In genomic region chr16:67444259-67445125, GRCh38 we compare ENCODE assay signal across 16 cellular contexts. TPM values are rescaled to one million over a fixed set of nuclear protein-coding genes. Genes with fewer than 3 reads are reported as not detected.
A peak's percentile ranks its signal among the peaks of the same experiment; 100 is the strongest.
DNase-seq lines count a peak whose midpoint lies in the region; ATAC-seq and TF ChIP-seq lines count a peak whose summit lies in the region.
"Had no signal": no experiment of that assay in that cellular context is flagged by ENCODE, and none has a peak within 500 bp of the region (broad histone marks: within the 10 kb centered on the region; RNA-seq: fewer than 3 reads in every experiment).

No MANE protein-coding gene starts in this region.

- H3K4me3 ChIP-seq in adrenal gland (no peak overlapping the region), HAP-1 (no peak overlapping the region)
- H3K4me3 ChIP-seq: mucosa of descending colon had no signal

- H3K4me1 ChIP-seq in adrenal gland (replicated peaks in 1 of 2) (peaks cover 67 to 76% of the 10 kb centered on the region in 2 donors), HAP-1 (no peaks in the 10 kb centered on the region)

- peak overlapping the region in 4 of 5 donors; percentile 53 to 85 (median 76) for H3K27ac ChIP-seq in adrenal gland

- H3K27ac Mint-ChIP-seq in stimulated activated effector memory CD8-positive, alpha-beta T cell treated with anti-CD3 and anti-CD28 coated beads, Interleukin-12 subunit alpha, Interleukin-12 subunit beta, amount 100 ng/mL, for 72 hours, result peak overlapping the region; percentile 71
- H3K27ac Mint-ChIP-seq: CD4-positive, alpha-beta T cell; T-helper 2 cell treated with Interferon-gamma antibody and Interleukin-4, amounts not matched to agents 5 μg/mL and 100 μg/mL, for 36 hours had no signal

- no peaks in the 10 kb centered on the region for H3K9me3 ChIP-seq in adrenal gland (replicated peaks in 1 of 3)
- H3K9me3 ChIP-seq in HAP-1, result no peaks in the 10 kb centered on the region
- H3K9me3 ChIP-seq: mucosa of descending colon had no signal

- H3K9me3 Mint-ChIP-seq in stimulated activated effector memory CD8-positive, alpha-beta T cell treated with anti-CD3 and anti-CD28 coated beads, Interleukin-12 subunit alpha, Interleukin-12 subunit beta, amount 100 ng/mL, for 72 hours, result no peaks in the 10 kb centered on the region
- H3K9me3 Mint-ChIP-seq: CD4-positive, alpha-beta T cell; T-helper 2 cell treated with Interferon-gamma antibody and Interleukin-4, amounts not matched to agents 5 μg/mL and 100 μg/mL, for 36 hours had no signal

- WGBS in adrenal gland, 4 donors, result 81 to 88% (median 83%) methylated on average over 20 to 22 of the region's 22 CpGs

- TF ChIP-seq POLR2A in adrenal gland (IDR thresholded peaks at IDR 0.05), result no peak

- H3K36me3 Mint-ChIP-seq in stimulated activated effector memory CD8-positive, alpha-beta T cell treated with anti-CD3 and anti-CD28 coated beads, Interleukin-12 subunit alpha, Interleukin-12 subunit beta, amount 100 ng/mL, for 72 hours, result peaks cover 13% of the 10 kb centered on the region

- TF ChIP-seq CTCF in adrenal gland (IDR thresholded peaks at IDR 0.05), result no peak

- H3K27me3 ChIP-seq in adrenal gland, result no peaks in the 10 kb centered on the region
- H3K27me3 ChIP-seq in HAP-1 (ENCODE audit: low read depth), result no peaks in the 10 kb centered on the region

- TF ChIP-seq EP300 in Ishikawa (IDR thresholded peaks at IDR 0.05; ENCODE audit: borderline replicate concordance), result no peak

- ATAC-seq in stimulated activated effector memory CD8-positive, alpha-beta T cell treated with anti-CD3 and anti-CD28 coated beads, Interleukin-12 subunit alpha, Interleukin-12 subunit beta, amount 100 ng/mL, for 72 hours, result no peak
- ATAC-seq: esophagus mucosa, mucosa of descending colon, Panc1 had no signal

- intact Hi-C loops in adrenal gland (cut with DNase I), result no loop called here

- no peak for TF ChIP-seq RAD21 in Ishikawa (IDR thresholded peaks at IDR 0.05; ENCODE audit: low read depth)

- H3K36me3 ChIP-seq in adrenal gland (replicated peaks in 1 of 2) (peaks cover 0 to 14% of the 10 kb centered on the region in 2 donors), HAP-1 (replicated peaks) (no peaks in the 10 kb centered on the region; the same call in 1 of the 2 replicates)

- H3K4me3 Mint-ChIP-seq in stimulated activated effector memory CD8-positive, alpha-beta T cell treated with anti-CD3 and anti-CD28 coated beads, Interleukin-12 subunit alpha, Interleukin-12 subunit beta, amount 100 ng/mL, for 72 hours, result no peak overlapping the region
- H3K4me3 Mint-ChIP-seq: CD4-positive, alpha-beta T cell; T-helper 2 cell treated with Interferon-gamma antibody and Interleukin-4, amounts not matched to agents 5 μg/mL and 100 μg/mL, for 36 hours had no signal

- DNase-seq in adrenal gland, result no peak
- peak; percentile 78 for DNase-seq in iPS-NIHi7 (ENCODE audit: extremely low spot score)
- DNase-seq in stimulated activated effector memory CD8-positive, alpha-beta T cell treated with anti-CD3 and anti-CD28 coated beads, Interleukin-12 subunit alpha, Interleukin-12 subunit beta, amount 100 ng/mL, for 72 hours (ENCODE audit: low spot score in 2 of 2), result no peak
- DNase-seq in HAP-1 (ENCODE audit: low spot score in 2 of 2), result no peak
- no peak for DNase-seq in T1000 (lab: John Stamatoyannopoulos, UW)
- DNase-seq in AML-193 (lab: John Stamatoyannopoulos, UW), result no peak
- DNase-seq: CD4-positive, alpha-beta T cell; HCEC 1CT had no signal

- in situ Hi-C loops in HAP-1 (cut with MboI; ENCODE audit: low sequenced_read_pairs), result no loop called here

- H3K4me1 Mint-ChIP-seq in stimulated activated effector memory CD8-positive, alpha-beta T cell treated with anti-CD3 and anti-CD28 coated beads, Interleukin-12 subunit alpha, Interleukin-12 subunit beta, amount 100 ng/mL, for 72 hours, result peaks cover 24% of the 10 kb centered on the region

TF ChIP-seq in Ishikawa, 13 proteins besides CTCF, POLR2A, EP300 and RAD21:
- TF ChIP-seq MAX (IDR thresholded peaks at IDR 0.05), result peak; percentile 56; the same call in 1 of the 2 replicates
- 0 out of 2 replicates have a peak, but pooled peaks have one; percentile 26 for TF ChIP-seq NFIC (IDR thresholded peaks at IDR 0.05)
- TF ChIP-seq ZBTB7A (IDR thresholded peaks at IDR 0.05; ENCODE audit: low read depth), result no peak

RNA-seq across cellular contexts. Expression of gene HSD11B2, which starts 13.6 kb away (rescaled TPM):
- total RNA-seq in adrenal gland, result 10 to 100 TPM in 2 of 8 donors, 1 to 10 TPM in 5, under 1 TPM in 1; 0.69 to 12.3 (median 5.2) TPM
- polyA plus RNA-seq in adrenal gland, result 1 to 10 TPM; 1.8 to 3.7 (median 3.5) TPM
- total RNA-seq: CD4-positive, alpha-beta T cell; G401 had no signal

RNA-seq across cellular contexts. Expression of gene ZDHHC1, which starts 28.2 kb away (rescaled TPM):
- total RNA-seq in adrenal gland, result 10 to 100 TPM in 7 of 8 donors, 1 to 10 TPM in 1; 4.2 to 30.0 (median 15.0) TPM
- polyA plus RNA-seq in adrenal gland, result 1 to 10 TPM; 1.3 to 8.5 (median 7.9) TPM

RNA-seq across cellular contexts. Expression of gene ATP6V0D1, which starts 36.5 kb away (rescaled TPM):
- 100 to 1,000 TPM; 114 to 244 (median 168) TPM for total RNA-seq in adrenal gland
- 100 to 1,000 TPM in 1 of 3 donors, 10 to 100 TPM in 2; 24.1 to 186 (median 31.9) TPM for polyA plus RNA-seq in adrenal gland

RNA-seq across cellular contexts. Expression of gene AGRP, which starts 38.9 kb away (rescaled TPM):
- 10 to 100 TPM in 3 of 8 donors, 1 to 10 TPM in 5; 3.1 to 23.1 (median 8.0) TPM for total RNA-seq in adrenal gland
- polyA plus RNA-seq in adrenal gland, result 10 to 100 TPM in 2 of 3 donors, 1 to 10 TPM in 1; 2.9 to 56.7 (median 52.0) TPM
- total RNA-seq: CD4-positive, alpha-beta T cell; chondrocyte; esophagus mucosa; G401; mucosa of descending colon; NCI-H460 had no signal

RNA-seq across cellular contexts. Expression of gene TPPP3, which starts 51.2 kb away (rescaled TPM):
- total RNA-seq in adrenal gland, result 10 to 100 TPM in 1 of 8 donors, 1 to 10 TPM in 6, not detected in 1; 1.1 to 12.8 (median 4.3) TPM
- polyA plus RNA-seq in adrenal gland, result 10 to 100 TPM in 2 of 3 donors, 1 to 10 TPM in 1; 9.4 to 22.7 (median 16.6) TPM
- total RNA-seq: CD4-positive, alpha-beta T cell had no signal
